ENCODE assay signal across 25 cellular contexts in genomic region chr13:49411353-49411752, GRCh38.
"Had no signal": no experiment of that assay in that cellular context is flagged by ENCODE, and none has a peak within 500 bp of the region (broad histone marks: within the 10 kb centered on the region; RNA-seq: fewer than 3 reads in every experiment).

No MANE protein-coding gene starts in this region.

- DNase-seq: stimulated activated CD4-positive, alpha-beta T cell treated with anti-CD3 and anti-CD28 coated beads, Interleukin-2, amount 100 ng/mL, for 48 hours; stimulated activated CD4-positive, alpha-beta T cell treated with anti-CD3 and anti-CD28 coated beads, Interleukin-4, amount 100 ng/mL, for 1 hour; stimulated activated CD4-positive, alpha-beta T cell treated with anti-CD3 and anti-CD28 coated beads, Interleukin-4, amount 100 ng/mL, for 24 hours; stimulated activated CD4-positive, alpha-beta T cell treated with anti-CD3 and anti-CD28 coated beads, Interleukin-4, amount 100 ng/mL, for 4 hours; stimulated activated CD8-positive, alpha-beta memory T cell treated with anti-CD3 and anti-CD28 coated beads, Interleukin-4, amount 100 ng/mL, for 48 hours; stimulated activated naive B cell treated with anti-CD40 and anti-IgM and Interleukin-4, amounts not matched to agents 10 μg/mL and 1 μg/mL and 100 μg/mL, for 72 hours; stimulated activated naive CD4-positive, alpha-beta T cell; stimulated activated naive CD4-positive, alpha-beta T cell treated with Interleukin-2 at 50 U/mL for 16 hours; stimulated activated naive CD8-positive, alpha-beta T cell treated with anti-CD3 and anti-CD28 coated beads, Interleukin-15, amount 100 ng/mL, for 72 hours; stimulated activated naive CD8-positive, alpha-beta T cell treated with anti-CD3 and anti-CD28 coated beads, Interleukin-15, Interleukin-2, amounts not matched to agents 100 U/mL and 50 U/mL, for 24 hours; stomach; substantia nigra; testis; thyroid gland; tibial artery; transverse colon; trophoblast cell; upper lobe of left lung; upper lobe of right lung; uterus had no signal

- H3K4me3 ChIP-seq: stomach, suprapubic skin, testis, thoracic aorta, thyroid gland, tibial artery, tibial nerve, transverse colon, upper lobe of left lung, upper lobe of right lung, uterus, vagina had no signal

- H3K27me3 ChIP-seq: stomach, suprapubic skin, testis, thyroid gland, tibial artery, tibial nerve, transverse colon, upper lobe of left lung, upper lobe of right lung, uterus, vagina had no signal

- H3K4me1 ChIP-seq: testis, thyroid gland, tibial artery, upper lobe of left lung, upper lobe of right lung, uterus, vagina had no signal

- H3K27ac ChIP-seq: stomach, suprapubic skin, testis, thoracic aorta, thyroid gland, tibial artery, upper lobe of left lung, upper lobe of right lung, uterus, vagina had no signal

- H3K9me3 ChIP-seq: stomach, suprapubic skin, testis, thoracic aorta, thyroid gland, tibial artery, tibial nerve, transverse colon, upper lobe of left lung, upper lobe of right lung, uterus, vagina had no signal

- H3K36me3 ChIP-seq: stomach, suprapubic skin, thoracic aorta, thyroid gland, tibial artery, transverse colon, upper lobe of left lung, upper lobe of right lung, uterus, vagina had no signal

- FAIRE-seq: urothelium cell line had no signal
